1 cellular context compared by ENCODE assay signal in the genomic region with DNA sequence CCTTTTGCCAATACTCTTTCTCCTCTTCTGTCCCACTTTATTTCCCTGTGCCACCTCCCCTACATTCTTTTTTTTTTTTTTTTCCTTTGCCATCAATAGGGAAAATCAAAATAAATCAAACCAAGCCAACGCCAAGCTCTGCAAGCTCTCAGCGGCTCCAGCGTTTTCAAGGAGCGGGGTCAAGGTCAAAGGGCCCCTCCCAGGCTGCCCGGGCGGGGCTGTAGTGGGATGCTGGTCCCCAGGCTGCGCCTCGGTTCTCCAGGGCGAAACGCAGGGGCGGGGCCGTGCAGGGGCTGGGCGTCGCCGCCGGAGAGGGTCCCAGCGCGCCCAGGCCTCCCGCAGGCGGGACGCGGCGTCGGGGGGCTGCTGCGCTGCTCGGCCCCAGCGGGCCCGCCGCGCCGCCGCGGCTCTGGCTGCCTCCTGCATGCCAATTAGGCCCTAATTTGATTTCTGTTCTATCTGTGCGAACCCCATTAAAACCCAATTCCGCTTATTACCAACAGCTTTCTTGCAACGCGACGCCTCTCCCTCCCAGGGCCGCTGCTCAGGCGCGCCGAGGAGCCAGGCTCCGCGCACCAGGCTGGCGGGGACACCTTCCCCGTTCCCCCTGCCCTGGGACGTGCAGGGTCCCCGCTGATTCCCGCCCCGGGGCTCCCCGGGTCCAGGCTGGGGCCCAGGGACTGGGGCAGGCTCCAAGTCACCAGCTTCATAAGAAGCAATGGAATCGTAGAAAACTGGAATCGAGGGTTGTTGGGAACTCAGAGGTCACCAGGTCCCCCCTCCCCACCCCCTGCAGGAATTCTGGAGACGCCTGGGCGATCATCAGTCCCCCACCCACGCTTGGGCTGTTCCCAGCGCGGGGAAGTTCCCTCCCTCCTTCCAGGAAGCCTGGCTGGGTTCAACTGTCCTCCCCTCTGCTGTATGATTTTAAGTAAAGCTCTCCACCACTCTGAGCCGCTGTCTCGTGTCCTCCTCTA.
TF ChIP-seq lines count a peak whose summit lies in the region.

No MANE protein-coding gene starts in this region.

TF ChIP-seq in SK-N-SH treated with all-trans-retinoic acid at 6 μM for 48 hours, 23 proteins besides CTCF, POLR2A, EP300 and RAD21 (continued from another document):
- TF ChIP-seq, protein P1, sequence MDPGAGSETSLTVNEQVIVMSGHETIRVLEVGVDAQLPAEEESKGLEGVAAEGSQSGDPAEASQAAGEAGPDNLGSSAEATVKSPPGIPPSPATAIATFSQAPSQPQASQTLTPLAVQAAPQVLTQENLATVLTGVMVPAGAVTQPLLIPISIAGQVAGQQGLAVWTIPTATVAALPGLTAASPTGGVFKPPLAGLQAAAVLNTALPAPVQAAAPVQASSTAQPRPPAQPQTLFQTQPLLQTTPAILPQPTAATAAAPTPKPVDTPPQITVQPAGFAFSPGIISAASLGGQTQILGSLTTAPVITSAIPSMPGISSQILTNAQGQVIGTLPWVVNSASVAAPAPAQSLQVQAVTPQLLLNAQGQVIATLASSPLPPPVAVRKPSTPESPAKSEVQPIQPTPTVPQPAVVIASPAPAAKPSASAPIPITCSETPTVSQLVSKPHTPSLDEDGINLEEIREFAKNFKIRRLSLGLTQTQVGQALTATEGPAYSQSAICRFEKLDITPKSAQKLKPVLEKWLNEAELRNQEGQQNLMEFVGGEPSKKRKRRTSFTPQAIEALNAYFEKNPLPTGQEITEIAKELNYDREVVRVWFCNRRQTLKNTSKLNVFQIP (CRISPR knock-in tag; IDR thresholded peaks at IDR 0.05; ENCODE audit: borderline replicate concordance, low read depth): no peak
- TF ChIP-seq CSDC2 (CRISPR knock-in tag; IDR thresholded peaks at IDR 0.05) (no peak), ISL1 (CRISPR knock-in tag; IDR thresholded peaks at IDR 0.05) (no peak), ZNF565 (CRISPR knock-in tag; conservative IDR thresholded peaks at IDR 0.05; ENCODE audit: low read depth) (no peak)
